ENCODE assay signal across 11 cellular contexts in genomic region chr5:157106668-157107461, GRCh38. TPM values are rescaled to one million over a fixed set of nuclear protein-coding genes. Genes with fewer than 3 reads are reported as not detected.
DNase-seq lines count a peak whose midpoint lies in the region; ATAC-seq and TF ChIP-seq lines count a peak whose summit lies in the region.
"Had no signal": no experiment of that assay in that cellular context is flagged by ENCODE, and none has a peak within 500 bp of the region (broad histone marks: within the 10 kb centered on the region; RNA-seq: fewer than 3 reads in every experiment).

No MANE protein-coding gene starts in this region.

- peak overlapping the region in 3 of 7 donors; percentile 22 to 56 (median 36) for H3K27ac Mint-ChIP-seq in CD4-positive, alpha-beta memory T cell
- peak overlapping the region; percentile 78 for H3K27ac Mint-ChIP-seq in activated naive CD8-positive, alpha-beta T cell treated with anti-CD3 and anti-CD28 coated beads, Interleukin-2, amount 10 ng/mL, durations not matched to agents 7 days and 5 days
- H3K27ac Mint-ChIP-seq in naive thymus-derived CD4-positive, alpha-beta T cell, result peak overlapping the region in 4 of 9 donors; percentile 21 to 93 (median 75)
- H3K27ac Mint-ChIP-seq in endothelial cell (ENCODE audit: unreplicated experiment), result no peak overlapping the region

- H3K4me1 Mint-ChIP-seq in CD4-positive, alpha-beta memory T cell, result peaks cover 17 to 49% (median 30%) of the 10 kb centered on the region in 4 donors
- peaks cover 51% of the 10 kb centered on the region for H3K4me1 Mint-ChIP-seq in activated naive CD8-positive, alpha-beta T cell treated with anti-CD3 and anti-CD28 coated beads, Interleukin-2, amount 10 ng/mL, durations not matched to agents 7 days and 5 days
- H3K4me1 Mint-ChIP-seq in naive thymus-derived CD4-positive, alpha-beta T cell, result peaks cover 16 to 73% (median 47%) of the 10 kb centered on the region in 7 donors
- H3K4me1 Mint-ChIP-seq in endothelial cell (ENCODE audit: unreplicated experiment), result peaks cover 9% of the 10 kb centered on the region

- H3K36me3 ChIP-seq in CD4-positive, alpha-beta memory T cell (ENCODE audit: insufficient read depth, low read length), result no peaks in the 10 kb centered on the region
- no peaks in the 10 kb centered on the region for H3K36me3 ChIP-seq in naive thymus-derived CD4-positive, alpha-beta T cell (ENCODE audit: control insufficient read depth in 2 of 3, insufficient read depth in 3 of 3, low read length in 3 of 3)
- H3K36me3 ChIP-seq: tibial nerve had no signal

- no peaks in the 10 kb centered on the region for H3K9me3 ChIP-seq in CD4-positive, alpha-beta memory T cell (ENCODE audit: control insufficient read depth in 1 of 2, low read length in 2 of 2)
- no peaks in the 10 kb centered on the region for H3K9me3 ChIP-seq in naive thymus-derived CD4-positive, alpha-beta T cell (ENCODE audit: control insufficient read depth in 2 of 3, low read length in 3 of 3)
- H3K9me3 ChIP-seq: tibial nerve had no signal

- H3K27me3 ChIP-seq in CD4-positive, alpha-beta memory T cell (ENCODE audit: insufficient read depth, low read length), result no peaks in the 10 kb centered on the region
- no peaks in the 10 kb centered on the region for H3K27me3 ChIP-seq in naive thymus-derived CD4-positive, alpha-beta T cell (ENCODE audit: control insufficient read depth in 2 of 2, insufficient read depth in 2 of 2, low read length in 2 of 2)
- H3K27me3 ChIP-seq: tibial nerve had no signal

- H3K4me1 ChIP-seq in CD4-positive, alpha-beta memory T cell (ENCODE audit: insufficient read depth, low read length), result peaks cover 27% of the 10 kb centered on the region
- peaks cover 19 to 22% of the 10 kb centered on the region in 2 donors for H3K4me1 ChIP-seq in naive thymus-derived CD4-positive, alpha-beta T cell (ENCODE audit: control insufficient read depth in 2 of 2, insufficient read depth in 2 of 2, low read length in 2 of 2)
- H3K4me1 ChIP-seq: tibial nerve had no signal

- in situ Hi-C loops in KBM-7 (cut with MboI; ENCODE audit: low pct_unique_long_range_greater_than_20kb, low sequenced_read_pairs), result no loop called here

- H3K27me3 Mint-ChIP-seq in CD4-positive, alpha-beta memory T cell, result no peaks in the 10 kb centered on the region
- H3K27me3 Mint-ChIP-seq in activated naive CD8-positive, alpha-beta T cell treated with anti-CD3 and anti-CD28 coated beads, Interleukin-2, amount 10 ng/mL, durations not matched to agents 7 days and 5 days, result no peaks in the 10 kb centered on the region
- no peaks in the 10 kb centered on the region for H3K27me3 Mint-ChIP-seq in naive thymus-derived CD4-positive, alpha-beta T cell
- H3K27me3 Mint-ChIP-seq in endothelial cell (ENCODE audit: unreplicated experiment), result peaks cover 2% of the 10 kb centered on the region

- CTCF ChIA-PET in CD4-positive, alpha-beta memory T cell (lab: Charles Lee; ENCODE audit: partially characterized antibody), result interaction anchor here (1.4 kb wide), 1 partner anchor 9 kb away, joined by 3 read pairs; no protein-coding TSS in a partner anchor
- CTCF ChIA-PET in naive thymus-derived CD4-positive, alpha-beta T cell (lab: Charles Lee), result no interaction called here
- CTCF ChIA-PET in HEK293T (lab: Yijun Ruan, JAX), result no interaction called here

- no peaks in the 10 kb centered on the region for H3K9me3 Mint-ChIP-seq in CD4-positive, alpha-beta memory T cell
- no peaks in the 10 kb centered on the region for H3K9me3 Mint-ChIP-seq in activated naive CD8-positive, alpha-beta T cell treated with anti-CD3 and anti-CD28 coated beads, Interleukin-2, amount 10 ng/mL, durations not matched to agents 7 days and 5 days
- no peaks in the 10 kb centered on the region for H3K9me3 Mint-ChIP-seq in naive thymus-derived CD4-positive, alpha-beta T cell
- H3K9me3 Mint-ChIP-seq in endothelial cell (ENCODE audit: unreplicated experiment), result no peaks in the 10 kb centered on the region

- no peak for TF ChIP-seq CTCF in endothelial cell (IDR thresholded peaks at IDR 0.05; ENCODE audit: unreplicated experiment)

- H3K36me3 Mint-ChIP-seq in CD4-positive, alpha-beta memory T cell, result peaks cover 0 to 9% of the 10 kb centered on the region in 2 donors
- H3K36me3 Mint-ChIP-seq in activated naive CD8-positive, alpha-beta T cell treated with anti-CD3 and anti-CD28 coated beads, Interleukin-2, amount 10 ng/mL, durations not matched to agents 7 days and 5 days, result peaks cover 66% of the 10 kb centered on the region
- peaks cover 4 to 61% (median 18%) of the 10 kb centered on the region in 5 donors for H3K36me3 Mint-ChIP-seq in naive thymus-derived CD4-positive, alpha-beta T cell
- H3K36me3 Mint-ChIP-seq in endothelial cell (ENCODE audit: low read depth, unreplicated experiment), result no peaks in the 10 kb centered on the region

- H3K4me3 ChIP-seq in CD4-positive, alpha-beta memory T cell (ENCODE audit: low read length in 2 of 2), result no peak overlapping the region
- H3K4me3 ChIP-seq in naive thymus-derived CD4-positive, alpha-beta T cell (ENCODE audit: low read length), result no peak overlapping the region
- H3K4me3 ChIP-seq: SK-N-MC had no signal

- intact Hi-C loops in CD4-positive, alpha-beta memory T cell (cut with micrococcal nuclease), result loop anchor here (5.0 kb wide), 1 partner anchor 55 kb away; no protein-coding TSS in a partner anchor
- intact Hi-C loops in naive thymus-derived CD4-positive, alpha-beta T cell (cut with micrococcal nuclease), result loop anchor here (5.0 to 10.0 kb wide), 3 partner anchors 35 to 80 kb away; partner anchors contain the start of gene ITK (in 1 of the 2)

- peak overlapping the region in 5 of 8 donors; percentile 32 to 61 (median 36) for H3K4me3 Mint-ChIP-seq in CD4-positive, alpha-beta memory T cell
- H3K4me3 Mint-ChIP-seq in activated naive CD8-positive, alpha-beta T cell treated with anti-CD3 and anti-CD28 coated beads, Interleukin-2, amount 10 ng/mL, durations not matched to agents 7 days and 5 days, result peak overlapping the region; percentile 92
- H3K4me3 Mint-ChIP-seq in naive thymus-derived CD4-positive, alpha-beta T cell, result peak overlapping the region in 9 of 10 donors; percentile 18 to 97 (median 48)
- no peak overlapping the region for H3K4me3 Mint-ChIP-seq in endothelial cell (ENCODE audit: unreplicated experiment)

- no peak for DNase-seq in CD4-positive, alpha-beta memory T cell
- DNase-seq in KBM-7 (peak; percentile 21), HPDE6-E6E7 (ENCODE audit: extremely low spot score) (no peak), endothelial cell (ENCODE audit: low spot score) (no peak), HEK293T (ENCODE audit: extremely low spot score) (no peak)
- DNase-seq in activated naive CD8-positive, alpha-beta T cell treated with anti-CD3 and anti-CD28 coated beads, Interleukin-2, amount 10 ng/mL, durations not matched to agents 7 days and 5 days, result no peak
- peak in 2 of 9 donors; percentile 9 to 38 for DNase-seq in naive thymus-derived CD4-positive, alpha-beta T cell

- no peak for ATAC-seq in activated naive CD8-positive, alpha-beta T cell treated with anti-CD3 and anti-CD28 coated beads, Interleukin-2, amount 10 ng/mL, durations not matched to agents 7 days and 5 days (ENCODE audit: low read depth)
- peak; percentile 60 for ATAC-seq in naive thymus-derived CD4-positive, alpha-beta T cell
- ATAC-seq in HG03175 (IDR thresholded peaks at IDR 0.05; ENCODE audit: unreplicated experiment), result no peak

- POLR2A ChIA-PET in CD4-positive, alpha-beta memory T cell (lab: Charles Lee; ENCODE audit: partially characterized antibody), result no interaction called here
- POLR2A ChIA-PET in activated naive CD8-positive, alpha-beta T cell treated with anti-CD3 and anti-CD28 coated beads, Interleukin-2, amount 10 ng/mL, durations not matched to agents 7 days and 5 days (lab: Charles Lee), result interaction anchor here (7.0 kb wide), 1 partner anchor 36 kb away, joined by 60 read pairs; the partner anchor contains the start of gene MED7
- POLR2A ChIA-PET in naive thymus-derived CD4-positive, alpha-beta T cell (lab: Charles Lee), result interaction anchor here (0.6 to 2.2 kb wide), 2 partner anchors 8 to 36 kb away, joined by 4 to 15 read pairs; partner anchors contain the start of gene MED7
- POLR2A ChIA-PET in HEK293T (lab: Yijun Ruan, JAX), result no interaction called here

- no peak overlapping the region for H3K27ac ChIP-seq in CD4-positive, alpha-beta memory T cell (ENCODE audit: low read depth, low read length)
- H3K27ac ChIP-seq in naive thymus-derived CD4-positive, alpha-beta T cell (ENCODE audit: low read depth, low read length), result no peak overlapping the region
- H3K27ac ChIP-seq: SK-N-MC had no signal

TF ChIP-seq in HEK293T, 16 proteins besides CTCF, POLR2A, EP300 and RAD21 (continues in another document):
- no peak for TF ChIP-seq FOXA1 (IDR thresholded peaks at IDR 0.05)

RNA-seq across cellular contexts. Expression of gene HAVCR2, which starts 2.0 kb away (rescaled TPM):
- 1 to 10 TPM; 2.7 to 4.5 TPM for total RNA-seq in CD4-positive, alpha-beta memory T cell
- polyA plus RNA-seq in CD4-positive, alpha-beta memory T cell, result 1 to 10 TPM; 4.9 to 8.4 TPM
- 10 to 100 TPM; 73.8 to 76.9 TPM for total RNA-seq in activated naive CD8-positive, alpha-beta T cell treated with anti-CD3 and anti-CD28 coated beads, Interleukin-2, amount 10 ng/mL, durations not matched to agents 7 days and 5 days
- total RNA-seq in naive thymus-derived CD4-positive, alpha-beta T cell, result 100 to 1,000 TPM in 1 of 5 experiments, 10 to 100 TPM in 1, 1 to 10 TPM in 3; 5.1 to 110 (median 5.5) TPM
- polyA plus RNA-seq in naive thymus-derived CD4-positive, alpha-beta T cell, result 1 to 10 TPM; 2.2 to 4.7 TPM
- total RNA-seq in endothelial cell (ENCODE audit: unreplicated experiment), result 0.15 TPM

RNA-seq across cellular contexts. Expression of gene MED7, which starts 35.8 kb away (rescaled TPM):
- total RNA-seq in CD4-positive, alpha-beta memory T cell, result 10 to 100 TPM; 18.9 to 20.3 TPM
- polyA plus RNA-seq in CD4-positive, alpha-beta memory T cell, result 10 to 100 TPM; 13.6 to 16.6 TPM
- total RNA-seq in activated naive CD8-positive, alpha-beta T cell treated with anti-CD3 and anti-CD28 coated beads, Interleukin-2, amount 10 ng/mL, durations not matched to agents 7 days and 5 days, result 10 to 100 TPM; 15.3 to 15.5 TPM
- total RNA-seq in naive thymus-derived CD4-positive, alpha-beta T cell, result 10 to 100 TPM in 3 of 5 experiments, 1 to 10 TPM in 2; 5.8 to 18.5 (median 14.2) TPM
- polyA plus RNA-seq in naive thymus-derived CD4-positive, alpha-beta T cell, result 10 to 100 TPM; 13.5 to 20.5 TPM
- 9.5 TPM for total RNA-seq in endothelial cell (ENCODE audit: unreplicated experiment)

RNA-seq across cellular contexts. Expression of gene HAVCR1, which starts 47.9 kb away (rescaled TPM):
- 10 to 100 TPM in 1 of 2 experiments, 1 to 10 TPM in 1; 5.7 to 10.1 TPM for total RNA-seq in CD4-positive, alpha-beta memory T cell
- under 1 TPM; 0.91 TPM for polyA plus RNA-seq in CD4-positive, alpha-beta memory T cell
- total RNA-seq in activated naive CD8-positive, alpha-beta T cell treated with anti-CD3 and anti-CD28 coated beads, Interleukin-2, amount 10 ng/mL, durations not matched to agents 7 days and 5 days, result 1 to 10 TPM; 3.4 to 4.1 TPM
- 10 to 100 TPM in 2 of 5 experiments, 1 to 10 TPM in 3; 5.1 to 32.3 (median 9.1) TPM for total RNA-seq in naive thymus-derived CD4-positive, alpha-beta T cell
- 1 to 10 TPM; 2.1 to 4.6 TPM for polyA plus RNA-seq in naive thymus-derived CD4-positive, alpha-beta T cell
- not detected for total RNA-seq in endothelial cell (ENCODE audit: unreplicated experiment)
- polyA plus RNA-seq: neural cell had no signal

RNA-seq across cellular contexts. Expression of gene GARIN3, which starts 59.2 kb away (rescaled TPM):
- not detected for total RNA-seq in CD4-positive, alpha-beta memory T cell
- polyA plus RNA-seq in CD4-positive, alpha-beta memory T cell, result not detected
- not detected for total RNA-seq in activated naive CD8-positive, alpha-beta T cell treated with anti-CD3 and anti-CD28 coated beads, Interleukin-2, amount 10 ng/mL, durations not matched to agents 7 days and 5 days
- not detected for total RNA-seq in naive thymus-derived CD4-positive, alpha-beta T cell
- under 1 TPM in 1 of 2 donors, not detected in 1; 0.07 TPM for polyA plus RNA-seq in naive thymus-derived CD4-positive, alpha-beta T cell
- total RNA-seq in endothelial cell (ENCODE audit: unreplicated experiment), result not detected
- total RNA-seq: tibial nerve had no signal
- polyA plus RNA-seq: neural cell had no signal

Comparison
In these comparisons a context has a peak if more than half of its experiments do, and no peak if none do; other contexts are left out.
1. POLR2A ChIA-PET loops: an anchor here in activated naive CD8-positive, alpha-beta T cell treated with anti-CD3 and anti-CD28 coated beads, Interleukin-2, amount 10 ng/mL, durations not matched to agents 7 days and 5 days (7.0 kb wide) and naive thymus-derived CD4-positive, alpha-beta T cell (0.6 to 2.2 kb wide); none called in CD4-positive, alpha-beta memory T cell and HEK293T.